8 cellular contexts compared by ENCODE assay signal in genomic region chr5:62779010-62779422, GRCh38.
A peak's percentile ranks its signal among the peaks of the same experiment; 100 is the strongest.
DNase-seq lines count a peak whose midpoint lies in the region; ATAC-seq, FAIRE-seq and TF ChIP-seq lines count a peak whose summit lies in the region.

No MANE protein-coding gene starts in this region.

- RAD21 ChIA-PET in HCT116 (lab: Charles Lee; ENCODE audit: low non-redundant PET in 1 of 2, low total read pairs in 2 of 2, uncharacterized antibody in 2 of 2, unreplicated experiment in 2 of 2): interaction anchor here in 1 of 2 experiments (1.1 to 1.6 kb wide), 2 partner anchors 318 to 335 kb away, joined by 3 to 4 read pairs; no protein-coding TSS in a partner anchor

- no peak overlapping the region for H3K4me2 ChIP-seq in HCT116 (ENCODE audit: low read length)

- no peaks in the 10 kb centered on the region for H3K36me3 Mint-ChIP-seq in activated CD8-positive, alpha-beta T cell treated with anti-CD3 and anti-CD28 coated beads, Interleukin-2, amount 10 ng/mL, durations not matched to agents 7 days and 5 days (ENCODE audit: low read depth)
- no peaks in the 10 kb centered on the region for H3K36me3 Mint-ChIP-seq in T-helper 2 cell treated with Interferon-gamma antibody and Interleukin-4, amounts not matched to agents 5 μg/mL and 100 μg/mL, for 36 hours (ENCODE audit: low read depth)

- no peak overlapping the region for H3K4me3 Mint-ChIP-seq in activated CD8-positive, alpha-beta T cell treated with anti-CD3 and anti-CD28 coated beads, Interleukin-2, amount 10 ng/mL, durations not matched to agents 7 days and 5 days
- no peak overlapping the region for H3K4me3 Mint-ChIP-seq in T-helper 2 cell treated with Interferon-gamma antibody and Interleukin-4, amounts not matched to agents 5 μg/mL and 100 μg/mL, for 36 hours

- no peak overlapping the region for H2AFZ ChIP-seq in HCT116 (ENCODE audit: low read depth, low read length, poor library complexity, severe bottlenecking)

- no peak overlapping the region for H3K27ac ChIP-seq in HCT116 (ENCODE audit: low read depth, low read length)
- H3K27ac ChIP-seq in left ventricle myocardium inferior (replicated peaks): no peak overlapping the region

- no peak overlapping the region for H3K27ac Mint-ChIP-seq in activated CD8-positive, alpha-beta T cell treated with anti-CD3 and anti-CD28 coated beads, Interleukin-2, amount 10 ng/mL, durations not matched to agents 7 days and 5 days
- no peak overlapping the region for H3K27ac Mint-ChIP-seq in T-helper 2 cell treated with Interferon-gamma antibody and Interleukin-4, amounts not matched to agents 5 μg/mL and 100 μg/mL, for 36 hours

- H3K27me3 Mint-ChIP-seq in activated CD8-positive, alpha-beta T cell treated with anti-CD3 and anti-CD28 coated beads, Interleukin-2, amount 10 ng/mL, durations not matched to agents 7 days and 5 days (ENCODE audit: low read depth): peaks cover 1% of the 10 kb centered on the region
- H3K27me3 Mint-ChIP-seq in T-helper 2 cell treated with Interferon-gamma antibody and Interleukin-4, amounts not matched to agents 5 μg/mL and 100 μg/mL, for 36 hours (ENCODE audit: low read depth): no peaks in the 10 kb centered on the region

- H3K9me3 ChIP-seq in HCT116 (ENCODE audit: control insufficient read depth in 1 of 2, insufficient read depth in 1 of 2, low read depth in 1 of 2, low read length in 2 of 2) (no peaks in the 10 kb centered on the region), left ventricle myocardium inferior (replicated peaks) (no peaks in the 10 kb centered on the region)

- no peaks in the 10 kb centered on the region for H4K20me1 ChIP-seq in HCT116 (ENCODE audit: insufficient read depth)

- H3K27me3 ChIP-seq in HCT116 (ENCODE audit: insufficient read depth, low read length) (no peaks in the 10 kb centered on the region), left ventricle myocardium inferior (ENCODE audit: low read depth) (no peaks in the 10 kb centered on the region)

- H3K4me3 ChIP-seq in HCT116 (replicated peaks in 1 of 2; ENCODE audit: low read depth in 1 of 2, low read length in 2 of 2): no peak overlapping the region
- no peak overlapping the region for H3K4me3 ChIP-seq in left ventricle myocardium inferior

- no peak for TF ChIP-seq POLR2A in HCT116 (IDR thresholded peaks at IDR 0.05; ENCODE audit: borderline replicate concordance, extremely low read depth, insufficient read depth, insufficient read length)

- peak; percentile 96 for FAIRE-seq in G401.6 (lab: Jason Lieb, UNC)

- H3K4me1 ChIP-seq in HCT116 (ENCODE audit: control insufficient read depth in 1 of 2, insufficient read depth in 2 of 2, low read length in 2 of 2): no peaks in the 10 kb centered on the region
- H3K4me1 ChIP-seq in left ventricle myocardium inferior: peaks cover 4% of the 10 kb centered on the region

- H3K79me2 ChIP-seq in HCT116 (ENCODE audit: insufficient read depth, low read length): no peaks in the 10 kb centered on the region

- CTCF ChIA-PET in HCT116 (lab: Charles Lee): interaction anchor here (0.9 to 2.3 kb wide), 7 partner anchors 9 to 336 kb away, joined by 3 to 20 read pairs (median 5); no protein-coding TSS in a partner anchor
- CTCF ChIA-PET in activated CD8-positive, alpha-beta T cell treated with anti-CD3 and anti-CD28 coated beads, Interleukin-2, amount 10 ng/mL, durations not matched to agents 7 days and 5 days (lab: Charles Lee): interaction anchor here (0.6 to 1.8 kb wide), 9 partner anchors 13 to 1118 kb away, joined by 3 to 5 read pairs (median 4); no protein-coding TSS in a partner anchor

- no peaks in the 10 kb centered on the region for H3K9me3 Mint-ChIP-seq in activated CD8-positive, alpha-beta T cell treated with anti-CD3 and anti-CD28 coated beads, Interleukin-2, amount 10 ng/mL, durations not matched to agents 7 days and 5 days (ENCODE audit: insufficient read depth)
- H3K9me3 Mint-ChIP-seq in T-helper 2 cell treated with Interferon-gamma antibody and Interleukin-4, amounts not matched to agents 5 μg/mL and 100 μg/mL, for 36 hours: no peaks in the 10 kb centered on the region

- no peak overlapping the region for H3K9ac ChIP-seq in HCT116 (ENCODE audit: low read length)

- no peaks in the 10 kb centered on the region for H3K9me2 ChIP-seq in HCT116 (ENCODE audit: insufficient read depth)

- H3K36me3 ChIP-seq in HCT116 (ENCODE audit: control insufficient read depth in 1 of 2, insufficient read depth in 2 of 2, low read length in 2 of 2): no peaks in the 10 kb centered on the region
- no peaks in the 10 kb centered on the region for H3K36me3 ChIP-seq in left ventricle myocardium inferior

- DNase-seq in HCT116 (ENCODE audit: low read depth, low spot score): peak; percentile 48
- peak; percentile 82 for DNase-seq in NCI-H2029 treated with DMSO at 0.1 percent for 48 hours (lab: John Stamatoyannopoulos, UW)
- DNase-seq in activated CD8-positive, alpha-beta T cell treated with anti-CD3 and anti-CD28 coated beads, Interleukin-2, amount 10 ng/mL, durations not matched to agents 7 days and 5 days: no peak
- no peak for DNase-seq in left ventricle myocardium inferior
- peak; percentile 45 for DNase-seq in retina
- no peak for DNase-seq in activated effector memory CD4-positive, alpha-beta T cell treated with Interleukin-2 at 50 U/mL for 16 hours
- DNase-seq in T-helper 2 cell treated with Interferon-gamma antibody and Interleukin-4, amounts not matched to agents 5 μg/mL and 100 μg/mL, for 36 hours (ENCODE audit: low spot score): no peak

- POLR2A ChIA-PET in HCT116 (lab: Charles Lee): no interaction called here
- POLR2A ChIA-PET in activated CD8-positive, alpha-beta T cell treated with anti-CD3 and anti-CD28 coated beads, Interleukin-2, amount 10 ng/mL, durations not matched to agents 7 days and 5 days (lab: Charles Lee): no interaction called here

- intact Hi-C loops in HCT116 (cut with micrococcal nuclease) (loop anchor here (1.0 to 5.0 kb wide), 3 partner anchors 319 to 557 kb away; no protein-coding TSS in a partner anchor), left ventricle myocardium inferior (cut with micrococcal nuclease) (loop anchor here (5.0 kb wide), 1 partner anchor 317 kb away; no protein-coding TSS in a partner anchor)

- BruUV-seq in HCT116 (replicated peaks; lab: Mats Ljungman, UMichigan): no TSS peak

- ATAC-seq in HCT116: peak; percentile 98
- ATAC-seq in activated CD8-positive, alpha-beta T cell treated with anti-CD3 and anti-CD28 coated beads, Interleukin-2, amount 10 ng/mL, durations not matched to agents 7 days and 5 days: peak; percentile 65

- H3K4me1 Mint-ChIP-seq in activated CD8-positive, alpha-beta T cell treated with anti-CD3 and anti-CD28 coated beads, Interleukin-2, amount 10 ng/mL, durations not matched to agents 7 days and 5 days (ENCODE audit: low read depth): no peaks in the 10 kb centered on the region
- H3K4me1 Mint-ChIP-seq in T-helper 2 cell treated with Interferon-gamma antibody and Interleukin-4, amounts not matched to agents 5 μg/mL and 100 μg/mL, for 36 hours (ENCODE audit: low read depth): peaks cover 6% of the 10 kb centered on the region

- TF ChIP-seq RAD21 in HCT116 (IDR thresholded peaks at IDR 0.05; ENCODE audit: low read depth): peak; percentile 72

- peak; percentile 54 to 75 (median 70); a peak in 5 of 6 replicates for TF ChIP-seq CTCF in HCT116 (IDR thresholded peaks at IDR 0.05 in 2 of 3, conservative IDR thresholded peaks at IDR 0.05 in 1 of 3; ENCODE audit: borderline replicate concordance in 1 of 3, insufficient read depth in 1 of 3, low read depth in 2 of 3, low read length in 2 of 3)
- TF ChIP-seq CTCF in left ventricle myocardium inferior (IDR thresholded peaks at IDR 0.05; ENCODE audit: borderline replicate concordance): peak; percentile 83

TF ChIP-seq in HCT116, 20 proteins besides CTCF, POLR2A, EP300 and RAD21 (continues in another document):
- no peak for TF ChIP-seq ELF1 (IDR thresholded peaks at IDR 0.05; ENCODE audit: borderline replicate concordance, low read depth)
- TF ChIP-seq TCF7L2 (IDR thresholded peaks at IDR 0.05; ENCODE audit: borderline replicate concordance, extremely low read depth, insufficient read depth, insufficient read length): no peak
- TF ChIP-seq, protein P1, sequence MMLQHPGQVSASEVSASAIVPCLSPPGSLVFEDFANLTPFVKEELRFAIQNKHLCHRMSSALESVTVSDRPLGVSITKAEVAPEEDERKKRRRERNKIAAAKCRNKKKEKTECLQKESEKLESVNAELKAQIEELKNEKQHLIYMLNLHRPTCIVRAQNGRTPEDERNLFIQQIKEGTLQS (IDR thresholded peaks at IDR 0.05): no peak
- no peak for TF ChIP-seq SIN3A (IDR thresholded peaks at IDR 0.05; ENCODE audit: low read depth)
- no peak for TF ChIP-seq SRF (IDR thresholded peaks at IDR 0.05; ENCODE audit: low read depth)
- TF ChIP-seq, protein P2, sequence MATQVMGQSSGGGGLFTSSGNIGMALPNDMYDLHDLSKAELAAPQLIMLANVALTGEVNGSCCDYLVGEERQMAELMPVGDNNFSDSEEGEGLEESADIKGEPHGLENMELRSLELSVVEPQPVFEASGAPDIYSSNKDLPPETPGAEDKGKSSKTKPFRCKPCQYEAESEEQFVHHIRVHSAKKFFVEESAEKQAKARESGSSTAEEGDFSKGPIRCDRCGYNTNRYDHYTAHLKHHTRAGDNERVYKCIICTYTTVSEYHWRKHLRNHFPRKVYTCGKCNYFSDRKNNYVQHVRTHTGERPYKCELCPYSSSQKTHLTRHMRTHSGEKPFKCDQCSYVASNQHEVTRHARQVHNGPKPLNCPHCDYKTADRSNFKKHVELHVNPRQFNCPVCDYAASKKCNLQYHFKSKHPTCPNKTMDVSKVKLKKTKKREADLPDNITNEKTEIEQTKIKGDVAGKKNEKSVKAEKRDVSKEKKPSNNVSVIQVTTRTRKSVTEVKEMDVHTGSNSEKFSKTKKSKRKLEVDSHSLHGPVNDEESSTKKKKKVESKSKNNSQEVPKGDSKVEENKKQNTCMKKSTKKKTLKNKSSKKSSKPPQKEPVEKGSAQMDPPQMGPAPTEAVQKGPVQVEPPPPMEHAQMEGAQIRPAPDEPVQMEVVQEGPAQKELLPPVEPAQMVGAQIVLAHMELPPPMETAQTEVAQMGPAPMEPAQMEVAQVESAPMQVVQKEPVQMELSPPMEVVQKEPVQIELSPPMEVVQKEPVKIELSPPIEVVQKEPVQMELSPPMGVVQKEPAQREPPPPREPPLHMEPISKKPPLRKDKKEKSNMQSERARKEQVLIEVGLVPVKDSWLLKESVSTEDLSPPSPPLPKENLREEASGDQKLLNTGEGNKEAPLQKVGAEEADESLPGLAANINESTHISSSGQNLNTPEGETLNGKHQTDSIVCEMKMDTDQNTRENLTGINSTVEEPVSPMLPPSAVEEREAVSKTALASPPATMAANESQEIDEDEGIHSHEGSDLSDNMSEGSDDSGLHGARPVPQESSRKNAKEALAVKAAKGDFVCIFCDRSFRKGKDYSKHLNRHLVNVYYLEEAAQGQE (IDR thresholded peaks at IDR 0.05; ENCODE audit: low read depth): no peak
- TF ChIP-seq YY1 (IDR thresholded peaks at IDR 0.05; ENCODE audit: extremely low read depth, insufficient replicate concordance, low read depth, low read length): no peak
- no peak for TF ChIP-seq EGR1 (IDR thresholded peaks at IDR 0.05; ENCODE audit: low read depth)

Comparison
In these comparisons a context has a peak if more than half of its experiments do, and no peak if none do; other contexts are left out.
1. DNase-seq: peak in HCT116 (single experiment), NCI-H2029 treated with DMSO at 0.1 percent for 48 hours (single experiment) and retina (single experiment); none in activated CD8-positive, alpha-beta T cell treated with anti-CD3 and anti-CD28 coated beads, Interleukin-2, amount 10 ng/mL, durations not matched to agents 7 days and 5 days (single experiment), left ventricle myocardium inferior (single experiment), activated effector memory CD4-positive, alpha-beta T cell treated with Interleukin-2 at 50 U/mL for 16 hours (single experiment) and T-helper 2 cell treated with Interferon-gamma antibody and Interleukin-4, amounts not matched to agents 5 μg/mL and 100 μg/mL, for 36 hours (single experiment).